Comparison of ENCODE assay signal across 10 cellular contexts in genomic region chr21:32578107-32578691, GRCh38. TPM values are rescaled to one million over a fixed set of nuclear protein-coding genes. Genes with fewer than 3 reads are reported as not detected.
DNase-seq lines count a peak whose midpoint lies in the region; ATAC-seq and TF ChIP-seq lines count a peak whose summit lies in the region.
"Had no signal": no experiment of that assay in that cellular context is flagged by ENCODE, and none has a peak within 500 bp of the region (broad histone marks: within the 10 kb centered on the region; RNA-seq: fewer than 3 reads in every experiment).

No MANE protein-coding gene starts in this region.

- no peaks in the 10 kb centered on the region for H3K4me1 ChIP-seq in vagina

- H3K27ac Mint-ChIP-seq in activated naive CD8-positive, alpha-beta T cell treated with anti-CD3 and anti-CD28 coated beads, Interleukin-2, amount 50 U/mL, for 24 hours: no peak overlapping the region
- H3K27ac Mint-ChIP-seq in nephron progenitor cell: no peak overlapping the region
- H3K27ac Mint-ChIP-seq: B cell had no signal

- no peaks in the 10 kb centered on the region for H3K27me3 ChIP-seq in vagina

- H3K9me3 ChIP-seq in vagina: no peaks in the 10 kb centered on the region

- no peaks in the 10 kb centered on the region for H3K36me3 Mint-ChIP-seq in activated naive CD8-positive, alpha-beta T cell treated with anti-CD3 and anti-CD28 coated beads, Interleukin-2, amount 50 U/mL, for 24 hours (ENCODE audit: low read depth)
- H3K36me3 Mint-ChIP-seq in nephron progenitor cell (ENCODE audit: low read depth): no peaks in the 10 kb centered on the region

- no peaks in the 10 kb centered on the region for H3K36me3 ChIP-seq in vagina

- no peaks in the 10 kb centered on the region for H3K4me1 Mint-ChIP-seq in activated naive CD8-positive, alpha-beta T cell treated with anti-CD3 and anti-CD28 coated beads, Interleukin-2, amount 50 U/mL, for 24 hours
- H3K4me1 Mint-ChIP-seq in nephron progenitor cell: no peaks in the 10 kb centered on the region
- H3K4me1 Mint-ChIP-seq: B cell had no signal

- TF ChIP-seq EP300 in Ishikawa (IDR thresholded peaks at IDR 0.05; ENCODE audit: borderline replicate concordance): no peak

- H3K4me3 Mint-ChIP-seq in activated naive CD8-positive, alpha-beta T cell treated with anti-CD3 and anti-CD28 coated beads, Interleukin-2, amount 50 U/mL, for 24 hours: no peak overlapping the region
- H3K4me3 Mint-ChIP-seq in nephron progenitor cell: no peak overlapping the region
- H3K4me3 Mint-ChIP-seq: B cell had no signal

- TF ChIP-seq POLR2A in vagina (IDR thresholded peaks at IDR 0.05): no peak

- no peak overlapping the region for H3K27ac ChIP-seq in vagina
- H3K27ac ChIP-seq: coronary artery had no signal

- no peaks in the 10 kb centered on the region for H3K27me3 Mint-ChIP-seq in activated naive CD8-positive, alpha-beta T cell treated with anti-CD3 and anti-CD28 coated beads, Interleukin-2, amount 50 U/mL, for 24 hours
- peaks cover 55% of the 10 kb centered on the region for H3K27me3 Mint-ChIP-seq in nephron progenitor cell (ENCODE audit: low read depth, poor library complexity)

- DNase-seq in NCI-H82 (lab: John Stamatoyannopoulos, UW) (peak; percentile 37), NCI-H82 treated with DMSO at 0.1 percent for 48 hours (lab: John Stamatoyannopoulos, UW; ENCODE audit: unreplicated experiment) (no peak), nephron progenitor cell (peak; percentile 28), vagina (ENCODE audit: extremely low spot score in 2 of 2) (no peak)
- peak; percentile 20 for DNase-seq in activated naive CD8-positive, alpha-beta T cell treated with anti-CD3 and anti-CD28 coated beads, Interleukin-2, amount 50 U/mL, for 24 hours

- ATAC-seq in activated naive CD8-positive, alpha-beta T cell treated with anti-CD3 and anti-CD28 coated beads, Interleukin-2, amount 50 U/mL, for 24 hours: peak; percentile 64
- ATAC-seq in GM18502 (IDR thresholded peaks at IDR 0.05; ENCODE audit: poor library complexity, unreplicated experiment) (no peak), GM18519 (IDR thresholded peaks at IDR 0.05; ENCODE audit: low FRiP score, unreplicated experiment) (no peak)

- intact Hi-C loops in vagina (cut with DNase I): no loop called here

- TF ChIP-seq RAD21 in Ishikawa (IDR thresholded peaks at IDR 0.05; ENCODE audit: low read depth): peak; percentile 77

- H3K9me3 Mint-ChIP-seq in activated naive CD8-positive, alpha-beta T cell treated with anti-CD3 and anti-CD28 coated beads, Interleukin-2, amount 50 U/mL, for 24 hours: no peaks in the 10 kb centered on the region
- H3K9me3 Mint-ChIP-seq in nephron progenitor cell: peaks cover 3% of the 10 kb centered on the region

- no peak overlapping the region for H3K4me3 ChIP-seq in vagina
- H3K4me3 ChIP-seq: coronary artery had no signal

- TF ChIP-seq CTCF in nephron progenitor cell (IDR thresholded peaks at IDR 0.05) (peak; percentile 34), vagina (IDR thresholded peaks at IDR 0.05) (no peak)

TF ChIP-seq in Ishikawa, 13 proteins besides CTCF, POLR2A, EP300 and RAD21:
- TF ChIP-seq EGR1 (IDR thresholded peaks at IDR 0.05) (no peak), YY1 (IDR thresholded peaks at IDR 0.05; ENCODE audit: low read depth) (no peak), TAF1 (IDR thresholded peaks at IDR 0.05; ENCODE audit: low read depth) (no peak), CREB1 (IDR thresholded peaks at IDR 0.05; ENCODE audit: low read depth) (no peak), TEAD4 (IDR thresholded peaks at IDR 0.05) (no peak), ZBTB7A (IDR thresholded peaks at IDR 0.05; ENCODE audit: low read depth) (no peak), FOXM1 (IDR thresholded peaks at IDR 0.05; ENCODE audit: borderline replicate concordance, low read depth) (no peak), REST (IDR thresholded peaks at IDR 0.05; ENCODE audit: low read depth) (no peak), USF1 (IDR thresholded peaks at IDR 0.05) (no peak), CEBPB (IDR thresholded peaks at IDR 0.05) (no peak), NFIC (IDR thresholded peaks at IDR 0.05) (no peak), MAX (IDR thresholded peaks at IDR 0.05) (no peak)

RNA-seq across cellular contexts. Expression of gene TCP10L, which starts 7.1 kb away (rescaled TPM):
- total RNA-seq in vagina: not detected

RNA-seq across cellular contexts. Expression of gene CFAP298, which starts 34.0 kb away (rescaled TPM):
- 22.1 TPM for total RNA-seq in vagina

Comparison
In these comparisons a context has a peak if more than half of its experiments do, and no peak if none do; other contexts are left out.
1. DNase-seq: peak in NCI-H82 (single experiment), activated naive CD8-positive, alpha-beta T cell treated with anti-CD3 and anti-CD28 coated beads, Interleukin-2, amount 50 U/mL, for 24 hours (single experiment) and nephron progenitor cell (single experiment); none in NCI-H82 treated with DMSO at 0.1 percent for 48 hours (single experiment) and vagina (0 of 2).